ENCODE assay signal across 17 cellular contexts in the genomic region with DNA sequence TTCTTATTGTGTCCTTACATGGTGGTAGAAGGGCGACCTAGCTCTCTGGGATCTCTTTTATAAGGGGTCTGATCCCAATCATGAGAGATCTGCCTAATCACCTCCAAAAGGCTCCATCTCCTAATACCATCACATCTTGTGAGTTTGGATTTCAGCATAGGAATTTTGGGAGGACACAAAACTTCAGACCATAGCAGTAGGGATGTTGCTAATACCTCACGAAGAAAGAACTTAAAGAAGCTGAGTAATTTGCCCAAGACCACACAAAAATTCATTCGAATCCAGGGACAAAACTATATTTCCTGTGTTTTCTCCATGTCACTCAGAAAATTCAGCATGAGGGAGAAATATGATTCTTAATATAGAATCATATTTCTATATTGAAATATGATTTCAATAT.
"Had no signal": no experiment of that assay in that cellular context is flagged by ENCODE, and none has a peak within 500 bp of the region (broad histone marks: within the 10 kb centered on the region; RNA-seq: fewer than 3 reads in every experiment).

No MANE protein-coding gene starts in this region.

- H3K4me3 Mint-ChIP-seq: activated naive CD8-positive, alpha-beta T cell; naive thymus-derived CD8-positive, alpha-beta T cell had no signal

- ATAC-seq: heart right ventricle; naive thymus-derived CD8-positive, alpha-beta T cell; upper lobe of right lung had no signal

- H3K27ac Mint-ChIP-seq: activated naive CD8-positive, alpha-beta T cell had no signal

- H3K36me3 ChIP-seq: neutrophil, WERI-Rb-1 had no signal

- H3K4me3 ChIP-seq: dorsolateral prefrontal cortex, heart right ventricle, sigmoid colon, upper lobe of right lung had no signal

- H3K9me3 Mint-ChIP-seq: naive thymus-derived CD8-positive, alpha-beta T cell had no signal

- H3K27me3 ChIP-seq: dorsolateral prefrontal cortex, heart right ventricle, neutrophil, sigmoid colon, upper lobe of right lung had no signal

- H3K27ac ChIP-seq: dorsolateral prefrontal cortex, heart right ventricle, neutrophil, sigmoid colon, upper lobe of right lung, WERI-Rb-1 had no signal

- H3K27me3 Mint-ChIP-seq: activated naive CD8-positive, alpha-beta T cell; naive thymus-derived CD8-positive, alpha-beta T cell had no signal

- H3K9me3 ChIP-seq: heart right ventricle, neutrophil, sigmoid colon, upper lobe of right lung had no signal

- DNase-seq: activated CD4-positive, alpha-beta T cell treated with anti-CD3 and anti-CD28 coated beads for 1 hour; activated gamma-delta T cell treated with Interleukin-2 at 50 U/mL for 16 hours; caudate nucleus; dorsolateral prefrontal cortex; heart right ventricle; mesenchymal stem cell; naive thymus-derived CD8-positive, alpha-beta T cell; posterior cingulate gyrus; sigmoid colon; stimulated activated CD8-positive, alpha-beta memory T cell treated with anti-CD3 and anti-CD28 coated beads, Interleukin-4, amount 100 ng/mL, for 48 hours; stimulated activated naive CD4-positive, alpha-beta T cell; SW 1271; T-helper 2 cell; upper lobe of right lung; WERI-Rb-1 had no signal
